Comparison of ENCODE assay signal across 8 cellular contexts in the genomic region with DNA sequence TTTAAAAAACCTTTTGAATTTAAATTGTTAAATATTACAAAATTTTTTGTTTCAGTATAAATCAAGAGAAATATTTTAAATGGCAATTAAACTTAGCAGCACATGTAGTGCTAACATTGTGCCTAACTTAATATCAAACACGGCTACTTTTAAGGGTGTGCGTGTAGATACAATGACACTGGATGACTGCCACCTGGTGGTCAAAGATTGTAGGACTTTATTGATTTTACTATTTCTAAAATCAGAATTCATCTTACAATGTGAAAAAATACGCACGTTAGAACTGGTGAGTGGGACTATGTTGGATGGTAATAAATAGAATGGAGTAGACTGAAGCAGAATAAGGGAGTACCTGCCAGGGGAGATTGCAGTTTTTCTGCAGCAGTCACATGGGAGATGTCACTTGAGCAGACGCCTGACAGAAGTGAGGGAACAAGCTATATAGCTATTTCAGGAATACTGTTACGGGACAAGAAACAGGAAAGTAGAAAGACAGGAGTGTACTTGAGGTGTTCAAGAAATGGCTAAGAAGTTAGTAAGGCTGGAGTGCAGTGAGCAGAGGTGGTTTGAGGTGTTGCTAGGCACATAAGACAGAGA. TPM values are rescaled to one million over a fixed set of nuclear protein-coding genes. Genes with fewer than 3 reads are reported as not detected.
DNase-seq lines count a peak whose midpoint lies in the region; ATAC-seq, FAIRE-seq and TF ChIP-seq lines count a peak whose summit lies in the region.

No MANE protein-coding gene starts in this region.

- H3K27me3 Mint-ChIP-seq in activated B cell treated with CpG ODN at 0.5 μM for 24 hours (no peaks in the 10 kb centered on the region), naive B cell (no peaks in the 10 kb centered on the region)

- H3K9me3 Mint-ChIP-seq in activated B cell treated with CpG ODN at 0.5 μM for 24 hours (no peaks in the 10 kb centered on the region), naive B cell (no peaks in the 10 kb centered on the region)

- H3K27ac Mint-ChIP-seq in activated B cell treated with CpG ODN at 0.5 μM for 24 hours: peak overlapping the region; percentile 22
- H3K27ac Mint-ChIP-seq in naive B cell: peak overlapping the region in 5 of 6 donors; percentile 10 to 73 (median 40)

- TF ChIP-seq CTCF in A549 (IDR thresholded peaks at IDR 0.05) (peak; percentile 93), activated B cell treated with CpG ODN at 0.5 μM for 24 hours (IDR thresholded peaks at IDR 0.05) (no peak), epithelial cell of esophagus (IDR thresholded peaks at IDR 0.05; ENCODE audit: insufficient read depth, low read depth, low read length, missing control alignments) (peak; percentile 66)

- peak; percentile 18 for FAIRE-seq in A549 (lab: Jason Lieb, UNC)
- peak; percentile 94 for FAIRE-seq in G401.6 (lab: Jason Lieb, UNC)
- no peak for FAIRE-seq in urothelium cell line (lab: Jason Lieb, UNC)

- H3K4me2 ChIP-seq in A549: no peak overlapping the region

- peak; percentile 56 to 76; a peak in 5 of 6 replicates for ATAC-seq in A549
- ATAC-seq in activated B cell treated with CpG ODN at 0.5 μM for 24 hours (ENCODE audit: low read depth): peak; percentile 74
- ATAC-seq in naive B cell (ENCODE audit: low read depth in 2 of 2): peak; percentile 60 to 78
- no peak for ATAC-seq in HG03439 (IDR thresholded peaks at IDR 0.05; ENCODE audit: unreplicated experiment)

- 24% methylated on average over 6 of the region's 6 CpGs for WGBS in A549 (ENCODE audit: missing lambda C conversion rate)

- H3K4me3 Mint-ChIP-seq in activated B cell treated with CpG ODN at 0.5 μM for 24 hours: no peak overlapping the region
- peak overlapping the region in 1 of 8 donors; percentile 2 for H3K4me3 Mint-ChIP-seq in naive B cell

- no peak overlapping the region for H3K4me3 ChIP-seq in A549
- no peak overlapping the region for H3K4me3 ChIP-seq in epithelial cell of esophagus (ENCODE audit: low read length)

- TF ChIP-seq RAD21 in A549 (conservative IDR thresholded peaks at IDR 0.05 in 1 of 2, IDR thresholded peaks at IDR 0.05 in 1 of 2): peak; percentile 71 to 72

- POLR2A ChIA-PET in A549 (lab: Yijun Ruan, JAX) (no interaction called here), activated B cell treated with CpG ODN at 0.5 μM for 24 hours (lab: Charles Lee) (interaction anchor here (0.7 to 1.3 kb wide), 4 partner anchors 20 to 66 kb away, joined by 3 to 8 read pairs (median 4); a partner anchor contains a TSS)

- intact Hi-C loops in activated B cell treated with CpG ODN at 0.5 μM for 24 hours (cut with micrococcal nuclease): loop anchor here (1.0 to 5.0 kb wide), 8 partner anchors 17 to 450 kb away; no protein-coding TSS in a partner anchor

- CTCF ChIA-PET in A549 (lab: Yijun Ruan, JAX) (interaction anchor here (0.6 to 4.7 kb wide), 46 partner anchors 8 to 479 kb away, joined by 3 to 46 read pairs (median 4); no protein-coding TSS in a partner anchor), activated B cell treated with CpG ODN at 0.5 μM for 24 hours (lab: Charles Lee) (interaction anchor here (0.6 to 13.2 kb wide), 26 partner anchors 9 to 451 kb away, joined by 3 to 258 read pairs (median 4); a partner anchor contains a TSS)

- no peak for TF ChIP-seq POLR2A in A549 (IDR thresholded peaks at IDR 0.05; ENCODE audit: low read length)

- no peaks in the 10 kb centered on the region for H3K9me3 ChIP-seq in A549

- H3K36me3 Mint-ChIP-seq in activated B cell treated with CpG ODN at 0.5 μM for 24 hours (ENCODE audit: low read depth): peaks cover 35% of the 10 kb centered on the region
- peaks cover under 1 to 5% of the 10 kb centered on the region in 2 donors for H3K36me3 Mint-ChIP-seq in naive B cell

- peak; percentile 43 to 52 for DNase-seq in A549 (ENCODE audit: low read depth in 1 of 2, low spot score in 1 of 2)
- peak; percentile 6 to 80 (median 65) for DNase-seq in NCI-H1417 (lab: John Stamatoyannopoulos, UW)
- no peak for DNase-seq in activated B cell treated with CpG ODN at 0.5 μM for 24 hours
- peak; percentile 61 for DNase-seq in epithelial cell of esophagus (ENCODE audit: low read depth)
- peak; percentile 48 for DNase-seq in naive B cell
- DNase-seq in urothelium cell line (ENCODE audit: low spot score): peak; percentile 44

- peaks cover 58% of the 10 kb centered on the region for H3K4me1 Mint-ChIP-seq in activated B cell treated with CpG ODN at 0.5 μM for 24 hours
- peaks cover 32 to 66% (median 48%) of the 10 kb centered on the region in 3 donors for H3K4me1 Mint-ChIP-seq in naive B cell

- H3K4me1 ChIP-seq in A549: no peaks in the 10 kb centered on the region

- H3K27ac ChIP-seq in A549: no peak overlapping the region

- no peak for TF ChIP-seq EP300 in A549 (IDR thresholded peaks at IDR 0.05)

TF ChIP-seq in A549, 52 proteins besides CTCF, POLR2A, EP300 and RAD21:
- peak; percentile 80 for TF ChIP-seq SMC3 (IDR thresholded peaks at IDR 0.05)
- no peak for TF ChIP-seq CHD4 (IDR thresholded peaks at IDR 0.05; ENCODE audit: borderline replicate concordance)
- TF ChIP-seq BHLHE40 (IDR thresholded peaks at IDR 0.05; ENCODE audit: low read depth, low read length): no peak

RNA-seq across cellular contexts. Expression of a gene that starts 52.9 kb away (rescaled TPM):
- polyA plus RNA-seq in A549 (2011; rRNA removed): 12.4 and 14.1 TPM in 2 replicates
- polyA plus RNA-seq in A549 (2012; cell fraction: cytosol; rRNA removed): 4.2 and 5.1 TPM in 2 replicates
- polyA plus RNA-seq in A549 (2012; cell fraction: nucleus; rRNA removed): 5.5 and 7.8 TPM in 2 replicates
- polyA plus RNA-seq in A549 (2017; fragmentation: RNase III; extraction: RNeasy Plus Mini Kit Qiagen cat#74134 plus additional on column Dnase treatment): 6.1 to 6.5 TPM (median 6.4 TPM) in 3 replicates
- polyA minus RNA-seq in A549 (2011; rRNA and poly(A)+ RNA removed): 14.8 and 14.9 TPM in 2 replicates
- total RNA-seq in activated B cell treated with CpG ODN at 0.5 μM for 24 hours: 86.8 and 103 TPM in 2 replicates
- 10 to 100 TPM; 39.6 to 94.0 (median 70.8) TPM for polyA plus RNA-seq in naive B cell (ENCODE audit: low read depth in 6 of 6)
